In genomic region chr11:86041975-86042378, GRCh38 we compare ENCODE assay signal across 8 cellular contexts. TPM values are rescaled to one million over a fixed set of nuclear protein-coding genes. Genes with fewer than 3 reads are reported as not detected.
A peak's percentile ranks its signal among the peaks of the same experiment; 100 is the strongest.
DNase-seq lines count a peak whose midpoint lies in the region; ATAC-seq, FAIRE-seq and TF ChIP-seq lines count a peak whose summit lies in the region.

No MANE protein-coding gene starts in this region.

- DNase-seq in AG04449 (ENCODE audit: low read depth, low spot score) (peak; percentile 74), GM10266 (ENCODE audit: extremely low spot score) (peak; percentile 46), NCI-H1048 (lab: John Stamatoyannopoulos, UW) (peak; percentile 55), cerebellar cortex (ENCODE audit: low spot score) (peak; percentile 93), kidney (no peak)
- peak; percentile 8 for DNase-seq in stimulated activated CD8-positive, alpha-beta memory T cell treated with anti-CD3 and anti-CD28 coated beads, Interleukin-15, amount 100 ng/mL, for 1 hour (ENCODE audit: low read depth)

- H3K27ac ChIP-seq in kidney (ENCODE audit: low read depth in 2 of 2, low read length in 2 of 2) = peak overlapping the region in 1 of 2 donors; percentile 63

- no peaks in the 10 kb centered on the region for H3K36me3 ChIP-seq in kidney (ENCODE audit: control insufficient read depth in 1 of 2, insufficient read depth in 2 of 2, low read length in 2 of 2)

- H3K4me1 ChIP-seq in kidney (ENCODE audit: control insufficient read depth in 1 of 2, insufficient read depth in 1 of 2, low read depth in 1 of 2, low read length in 2 of 2) = peaks cover 19 to 37% of the 10 kb centered on the region in 2 donors

- POLR2A ChIA-PET in AG04449 (lab: Yijun Ruan, JAX) = interaction anchor here (0.9 to 1.3 kb wide), 2 partner anchors 132 to 151 kb away, joined by 4 to 5 read pairs; no protein-coding TSS in a partner anchor

- intact Hi-C loops in kidney (cut with DNase I) = no loop called here

- ATAC-seq in HG02623 (IDR thresholded peaks at IDR 0.05; ENCODE audit: unreplicated experiment) (peak; percentile 70), SK-N-SH treated with all-trans-retinoic acid at 6 μM for 48 hours (peak; percentile 87)

- peak; percentile 95 for FAIRE-seq in kidney (lab: Jason Lieb, UNC)

- no peaks in the 10 kb centered on the region for H3K9me3 ChIP-seq in kidney (ENCODE audit: control insufficient read depth in 1 of 2, low read length in 2 of 2)

- CTCF ChIA-PET in AG04449 (lab: Yijun Ruan, JAX) = interaction anchor here (0.6 to 5.3 kb wide), 52 partner anchors 10 to 247 kb away, joined by 3 to 80 read pairs (median 4); partner anchors contain the start of genes CCDC83 and PICALM

- TF ChIP-seq CTCF in AG04449 (IDR thresholded peaks at IDR 0.05; ENCODE audit: insufficient read depth, low read length, missing control alignments) (peak; percentile 64), GM10266 (IDR thresholded peaks at IDR 0.05; ENCODE audit: control insufficient read depth, insufficient read depth, low read depth, missing control alignments) (peak; percentile 68), kidney (IDR thresholded peaks at IDR 0.05; ENCODE audit: borderline replicate concordance, extremely low read depth, insufficient read depth) (peak; percentile 98)

- H3K9ac ChIP-seq in kidney (ENCODE audit: low read length in 2 of 2) = peak overlapping the region in 1 of 2 donors; percentile 59

- H3K4me3 ChIP-seq in AG04449 (ENCODE audit: low read depth, low read length) = no peak overlapping the region
- H3K4me3 ChIP-seq in kidney (ENCODE audit: low read length in 2 of 2) = peak overlapping the region; percentile 53

TF ChIP-seq in SK-N-SH treated with all-trans-retinoic acid at 6 μM for 48 hours, 23 proteins besides CTCF, POLR2A, EP300 and RAD21:
- TF ChIP-seq ZFP3 (CRISPR knock-in tag; IDR thresholded peaks at IDR 0.05) = no peak
- no peak for TF ChIP-seq RARB (CRISPR knock-in tag; IDR thresholded peaks at IDR 0.05)
- TF ChIP-seq SNAI2 (CRISPR knock-in tag; IDR thresholded peaks at IDR 0.05) = no peak
- no peak for TF ChIP-seq OSR1 (CRISPR knock-in tag; IDR thresholded peaks at IDR 0.05)
- TF ChIP-seq CSDC2 (CRISPR knock-in tag; IDR thresholded peaks at IDR 0.05) = no peak

RNA-seq across cellular contexts. Expression of gene PICALM, which starts 26.9 kb away (rescaled TPM):
- 244 TPM for total RNA-seq in kidney
- 118 TPM for polyA plus RNA-seq in kidney (ENCODE audit: insufficient read depth, low read depth, low replicate concordance)
